ENCODE assay signal across 1 cellular context in genomic region chr2:30336978-30337841, GRCh38.
TF ChIP-seq lines count a peak whose summit lies in the region.

No MANE protein-coding gene starts in this region.

TF ChIP-seq in GM23338, 12 proteins besides CTCF, POLR2A, EP300 and RAD21 (continued from another document):
- TF ChIP-seq REST (IDR thresholded peaks at IDR 0.05; ENCODE audit: unreplicated experiment), result no peak
- TF ChIP-seq EZH2phosphoT487 (IDR thresholded peaks at IDR 0.05; ENCODE audit: unreplicated experiment), result no peak
